In the genomic region with DNA sequence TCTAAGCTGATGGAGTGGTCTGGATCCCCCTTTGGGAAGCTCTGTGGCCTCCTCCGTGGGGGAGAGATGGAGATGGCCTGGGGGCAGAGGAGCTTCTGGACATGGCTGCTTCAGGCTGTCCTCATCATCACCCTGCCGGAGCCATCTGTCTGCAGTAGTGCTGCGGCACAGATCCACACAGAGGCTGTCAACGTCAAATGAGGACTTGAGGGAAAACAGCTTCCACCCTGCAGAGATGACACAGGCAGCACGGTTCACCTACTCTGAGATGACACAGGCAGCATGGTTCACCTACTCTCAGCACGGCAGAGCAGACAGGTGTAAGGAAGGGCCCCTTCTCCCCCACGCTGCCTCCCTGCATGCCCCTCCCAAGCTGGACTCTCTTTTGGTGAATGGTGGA, we compare ENCODE assay signal across 18 cellular contexts.
"Had no signal": no experiment of that assay in that cellular context is flagged by ENCODE, and none has a peak within 500 bp of the region (broad histone marks: within the 10 kb centered on the region; RNA-seq: fewer than 3 reads in every experiment).

No MANE protein-coding gene starts in this region.

- H3K4me3 ChIP-seq: esophagus squamous epithelium, left lung, right atrium auricular region had no signal

- H3K9me3 ChIP-seq: esophagus squamous epithelium, left lung, right atrium auricular region had no signal

- DNase-seq: activated CD4-positive, CD25-positive, alpha-beta regulatory T cell treated with anti-CD3 and anti-CD28 coated beads, Interleukin-2, amount 50 U/mL, for 72 hours; activated naive CD4-positive, alpha-beta T cell treated with anti-CD3 and anti-CD28 coated beads for 36 hours; activated naive CD8-positive, alpha-beta T cell treated with anti-CD3 and anti-CD28 coated beads, Interleukin-2, amount 50 U/mL, for 24 hours; aorta; cerebellar nuclear complex; effector CD8-positive, alpha-beta T cell; esophagus squamous epithelium; hippocampal formation; left lung; mammary epithelial cell; naive thymus-derived CD4-positive, alpha-beta T cell; small intestine; stimulated activated CD4-positive, alpha-beta T cell treated with anti-CD3 and anti-CD28 coated beads, Interleukin-4, amount 100 ng/mL, for 4 hours; stimulated activated CD8-positive, alpha-beta memory T cell treated with anti-CD3 and anti-CD28 coated beads, Interleukin-4, amount 100 ng/mL, for 48 hours; stimulated activated naive CD4-positive, alpha-beta T cell treated with Interleukin-2 at 50 U/mL for 16 hours; T1000; trophoblast cell had no signal

- H3K36me3 ChIP-seq: esophagus squamous epithelium, left lung, right atrium auricular region had no signal

- H3K4me1 ChIP-seq: esophagus squamous epithelium, left lung, right atrium auricular region had no signal

- H3K27me3 ChIP-seq: right atrium auricular region had no signal

- ATAC-seq: activated naive CD8-positive, alpha-beta T cell treated with anti-CD3 and anti-CD28 coated beads, Interleukin-2, amount 50 U/mL, for 24 hours; left lung; naive thymus-derived CD4-positive, alpha-beta T cell had no signal
